17 cellular contexts compared by ENCODE assay signal in genomic region chr12:26100966-26101744, GRCh38. TPM values are rescaled to one million over a fixed set of nuclear protein-coding genes. Genes with fewer than 3 reads are reported as not detected.
A peak's percentile ranks its signal among the peaks of the same experiment; 100 is the strongest.
DNase-seq lines count a peak whose midpoint lies in the region; ATAC-seq, FAIRE-seq and TF ChIP-seq lines count a peak whose summit lies in the region.
"Had no signal": no experiment of that assay in that cellular context is flagged by ENCODE, and none has a peak within 500 bp of the region (broad histone marks: within the 10 kb centered on the region; RNA-seq: fewer than 3 reads in every experiment).

No MANE protein-coding gene starts in this region.

- intact Hi-C loops in Caco-2 (cut with micrococcal nuclease; ENCODE audit: unreplicated experiment) (loop anchor here (1.0 kb wide), 3 partner anchors 13 to 550 kb away; no protein-coding TSS in a partner anchor), K562 (cut with micrococcal nuclease) (no loop called here)
- intact Hi-C loops in activated T-helper 1 cell treated with anti-CD3 and anti-CD28 coated beads, Interleukin-12 subunit alpha, Interleukin-12 subunit beta, Interleukin-2, Interleukin-4 antibody, amounts not matched to agents 30 ng/mL and 10 ng/mL and 1 ng/mL, durations not matched to agents 14 hours and 24 hours and 36 hours (cut with micrococcal nuclease), result no loop called here

- no peak for TF ChIP-seq POLR2A in K562 (conservative IDR thresholded peaks at IDR 0.05)

- DNase-seq in Caco-2 (peak; percentile 81 to 82), NCI-H1105 treated with DMSO at 0.1 percent for 48 hours (lab: John Stamatoyannopoulos, UW) (peak; percentile 97), K562 (ENCODE audit: extremely low read depth in 1 of 4, low spot score in 3 of 4) (no peak), mesenchymal stem cell (no peak), omental fat pad (ENCODE audit: low spot score) (no peak)
- DNase-seq in activated T-cell treated with anti-CD3 and anti-CD28 coated beads, Interleukin-2, amount 50 U/mL, for 1 hour, result no peak
- no peak for DNase-seq in activated T-helper 1 cell treated with anti-CD3 and anti-CD28 coated beads, Interleukin-12 subunit alpha, Interleukin-12 subunit beta, Interleukin-2, Interleukin-4 antibody, amounts not matched to agents 30 ng/mL and 10 ng/mL and 1 ng/mL, durations not matched to agents 14 hours and 24 hours and 36 hours (ENCODE audit: low spot score)
- DNase-seq in stimulated activated naive B cell treated with anti-CD40 and anti-IgM and Interleukin-4, amounts not matched to agents 10 μg/mL and 1 μg/mL and 100 μg/mL, for 72 hours, result no peak
- DNase-seq: activated CD8-positive, alpha-beta T cell treated with anti-CD3 and anti-CD28 coated beads for 36 hours; activated naive CD4-positive, alpha-beta T cell treated with Interleukin-2 at 50 U/mL for 16 hours; NCI-H1930; psoas muscle had no signal

- H3K36me3 Mint-ChIP-seq in Caco-2 (ENCODE audit: insufficient read depth, unreplicated experiment), result no peaks in the 10 kb centered on the region
- H3K36me3 Mint-ChIP-seq in activated T-helper 1 cell treated with anti-CD3 and anti-CD28 coated beads, Interleukin-12 subunit alpha, Interleukin-12 subunit beta, Interleukin-2, Interleukin-4 antibody, amounts not matched to agents 30 ng/mL and 10 ng/mL and 1 ng/mL, durations not matched to agents 14 hours and 24 hours and 36 hours (ENCODE audit: low read depth), result no peaks in the 10 kb centered on the region
- no peaks in the 10 kb centered on the region for H3K36me3 Mint-ChIP-seq in stimulated activated naive B cell treated with anti-CD40 and anti-IgM and Interleukin-4, amounts not matched to agents 10 μg/mL and 1 μg/mL and 100 μg/mL, for 72 hours

- no peak for FAIRE-seq in K562 (lab: Jason Lieb, UNC)
- FAIRE-seq: RCC 7860 had no signal

- POLR2A ChIA-PET in Caco-2 (lab: Charles Lee) (interaction anchor here (2.1 kb wide), 1 partner anchor 14 kb away, joined by 8 read pairs; no protein-coding TSS in a partner anchor), K562 (lab: Yijun Ruan, JAX) (interaction anchor here (1.3 to 1.5 kb wide), 2 partner anchors 10 to 12 kb away, joined by 3 read pairs; no protein-coding TSS in a partner anchor)

- no peak overlapping the region for H3K9ac ChIP-seq in K562 (ENCODE audit: insufficient read depth in 1 of 2, low read depth in 2 of 2, low read length in 2 of 2)
- H3K9ac ChIP-seq in mesenchymal stem cell (ENCODE audit: low read length), result no peak overlapping the region

- in situ Hi-C loops in K562 (cut with MboI), result no loop called here

- TF ChIP-seq CTCF in Caco-2 (IDR thresholded peaks at IDR 0.05; ENCODE audit: insufficient read depth in 1 of 2, low read depth in 1 of 2, low read length in 1 of 2, severe bottlenecking in 1 of 2, unreplicated experiment in 1 of 2) (no peak), K562 (IDR thresholded peaks at IDR 0.05 in 2 of 3, conservative IDR thresholded peaks at IDR 0.05 in 1 of 3; ENCODE audit: insufficient read depth in 2 of 3, low read depth in 1 of 3, low read length in 3 of 3) (no peak), omental fat pad (IDR thresholded peaks at IDR 0.05) (no peak)

- ATAC-seq in K562, result no peak
- ATAC-seq in omental fat pad (ENCODE audit: low FRiP score), result no peak
- ATAC-seq in stimulated activated naive B cell treated with anti-CD40 and anti-IgM and Interleukin-4, amounts not matched to agents 10 μg/mL and 1 μg/mL and 100 μg/mL, for 72 hours (replicated peaks), result no peak
- ATAC-seq: activated CD8-positive, alpha-beta T cell treated with anti-CD3 and anti-CD28 coated beads for 36 hours had no signal

- no peaks in the 10 kb centered on the region for H3K9me1 ChIP-seq in K562 (ENCODE audit: control insufficient read depth, insufficient read depth, low read length)

- no peak overlapping the region for H2BK5ac ChIP-seq in mesenchymal stem cell (ENCODE audit: low read depth, low read length, poor library complexity, severe bottlenecking)

- no peaks in the 10 kb centered on the region for H3K9me3 ChIP-seq in Caco-2
- no peaks in the 10 kb centered on the region for H3K9me3 ChIP-seq in K562 (replicated peaks; ENCODE audit: control insufficient read depth, insufficient read depth, low read depth, low read length)
- H3K9me3 ChIP-seq in mesenchymal stem cell (ENCODE audit: control insufficient read depth, low read length), result no peaks in the 10 kb centered on the region
- H3K9me3 ChIP-seq: esophagus muscularis mucosa, psoas muscle had no signal

- peak overlapping the region; percentile 6 for H4K91ac ChIP-seq in mesenchymal stem cell (ENCODE audit: low read length)

- no peak overlapping the region for H2BK15ac ChIP-seq in mesenchymal stem cell (ENCODE audit: low read depth, poor library complexity, severe bottlenecking)

- no peak overlapping the region for H3K18ac ChIP-seq in mesenchymal stem cell (ENCODE audit: low read depth in 1 of 2, low read length in 2 of 2)

- H3K4me3 ChIP-seq in Caco-2 (ENCODE audit: low read depth, low read length) (peak overlapping the region; percentile 5; the same call in 1 of the 2 replicates), K562 (no peak overlapping the region), mesenchymal stem cell (ENCODE audit: insufficient read depth in 1 of 2, low read depth in 1 of 2, low read length in 2 of 2) (no peak overlapping the region)
- H3K4me3 ChIP-seq: esophagus muscularis mucosa, psoas muscle had no signal

- H3K36me3 ChIP-seq in Caco-2 (ENCODE audit: control insufficient read depth, insufficient read depth, low read length) (no peaks in the 10 kb centered on the region), K562 (ENCODE audit: control insufficient read depth, insufficient read depth, low read length) (no peaks in the 10 kb centered on the region), mesenchymal stem cell (ENCODE audit: control insufficient read depth in 1 of 2, insufficient read depth in 2 of 2, low read depth in 1 of 2, low read length in 2 of 2) (no peaks in the 10 kb centered on the region)
- H3K36me3 ChIP-seq: esophagus muscularis mucosa had no signal

- no peak overlapping the region for H3K23ac ChIP-seq in mesenchymal stem cell (ENCODE audit: low read length in 2 of 2)

- H4K8ac ChIP-seq in mesenchymal stem cell (ENCODE audit: low read length), result no peak overlapping the region

- no peak overlapping the region for H2AFZ ChIP-seq in K562 (ENCODE audit: low read depth, low read length)
- H2AFZ ChIP-seq in mesenchymal stem cell (ENCODE audit: low read depth, low read length), result no peak overlapping the region

- H3K4ac ChIP-seq in mesenchymal stem cell (ENCODE audit: low read depth in 1 of 2, low read length in 2 of 2), result no peak overlapping the region

- no peak overlapping the region for H2BK120ac ChIP-seq in mesenchymal stem cell (ENCODE audit: low read depth, low read length)

- H4K20me1 ChIP-seq in K562 (replicated peaks; ENCODE audit: control insufficient read depth, insufficient read depth, low read length), result no peaks in the 10 kb centered on the region

- no peaks in the 10 kb centered on the region for H3K27me3 Mint-ChIP-seq in Caco-2 (ENCODE audit: insufficient read depth, unreplicated experiment)
- H3K27me3 Mint-ChIP-seq in activated T-helper 1 cell treated with anti-CD3 and anti-CD28 coated beads, Interleukin-12 subunit alpha, Interleukin-12 subunit beta, Interleukin-2, Interleukin-4 antibody, amounts not matched to agents 30 ng/mL and 10 ng/mL and 1 ng/mL, durations not matched to agents 14 hours and 24 hours and 36 hours (ENCODE audit: insufficient read depth), result peaks cover 26% of the 10 kb centered on the region
- H3K27me3 Mint-ChIP-seq in stimulated activated naive B cell treated with anti-CD40 and anti-IgM and Interleukin-4, amounts not matched to agents 10 μg/mL and 1 μg/mL and 100 μg/mL, for 72 hours, result peaks cover 4 to 9% of the 10 kb centered on the region in 2 donors
- H3K27me3 Mint-ChIP-seq: IgD-negative memory B cell had no signal

- H3K4me3 Mint-ChIP-seq in Caco-2 (ENCODE audit: unreplicated experiment), result peak overlapping the region; percentile 54
- H3K4me3 Mint-ChIP-seq in activated T-helper 1 cell treated with anti-CD3 and anti-CD28 coated beads, Interleukin-12 subunit alpha, Interleukin-12 subunit beta, Interleukin-2, Interleukin-4 antibody, amounts not matched to agents 30 ng/mL and 10 ng/mL and 1 ng/mL, durations not matched to agents 14 hours and 24 hours and 36 hours, result no peak overlapping the region
- no peak overlapping the region for H3K4me3 Mint-ChIP-seq in stimulated activated naive B cell treated with anti-CD40 and anti-IgM and Interleukin-4, amounts not matched to agents 10 μg/mL and 1 μg/mL and 100 μg/mL, for 72 hours
- H3K4me3 Mint-ChIP-seq: activated CD8-positive, alpha-beta T cell treated with anti-CD3 and anti-CD28 coated beads for 36 hours; central memory CD8-positive, alpha-beta T cell; IgD-negative memory B cell had no signal

- no peak overlapping the region for H3K4me2 ChIP-seq in K562 (ENCODE audit: insufficient read depth, low read length)
- no peak overlapping the region for H3K4me2 ChIP-seq in mesenchymal stem cell (ENCODE audit: low read length, poor library complexity, severe bottlenecking)

- H3K4me1 ChIP-seq in Caco-2, result peaks cover 35% of the 10 kb centered on the region
- H3K4me1 ChIP-seq in K562 (replicated peaks in 1 of 2; ENCODE audit: control insufficient read depth in 2 of 2, insufficient read depth in 2 of 2, low read length in 2 of 2), result no peaks in the 10 kb centered on the region
- no peaks in the 10 kb centered on the region for H3K4me1 ChIP-seq in mesenchymal stem cell (ENCODE audit: control insufficient read depth, insufficient read depth, low read depth, low read length)

- TF ChIP-seq RAD21 in K562 (CRISPR knock-in tag; conservative IDR thresholded peaks at IDR 0.05 in 1 of 2, IDR thresholded peaks at IDR 0.05 in 1 of 2), result no peak

- H3K27me3 ChIP-seq in Caco-2 (replicated peaks; ENCODE audit: control insufficient read depth, insufficient read depth, low read length) (no peaks in the 10 kb centered on the region), K562 (ENCODE audit: control insufficient read depth in 2 of 2, insufficient read depth in 2 of 2, low read length in 2 of 2) (peaks cover 5 to 12% of the 10 kb centered on the region in 2 experiments; a peak in 3 of 5 replicates), mesenchymal stem cell (ENCODE audit: control insufficient read depth in 1 of 2, insufficient read depth in 1 of 2, low read length in 2 of 2) (no peaks in the 10 kb centered on the region)
- H3K27me3 ChIP-seq: esophagus muscularis mucosa had no signal

- H3K27ac ChIP-seq in K562 (ENCODE audit: extremely low read depth, low read depth, low read length), result no peak overlapping the region
- H3K27ac ChIP-seq in mesenchymal stem cell (ENCODE audit: low read length, poor library complexity, severe bottlenecking), result no peak overlapping the region
- H3K27ac ChIP-seq: psoas muscle had no signal

- H3K9me3 Mint-ChIP-seq in Caco-2 (ENCODE audit: unreplicated experiment), result no peaks in the 10 kb centered on the region
- H3K9me3 Mint-ChIP-seq in activated T-helper 1 cell treated with anti-CD3 and anti-CD28 coated beads, Interleukin-12 subunit alpha, Interleukin-12 subunit beta, Interleukin-2, Interleukin-4 antibody, amounts not matched to agents 30 ng/mL and 10 ng/mL and 1 ng/mL, durations not matched to agents 14 hours and 24 hours and 36 hours, result no peaks in the 10 kb centered on the region
- no peaks in the 10 kb centered on the region for H3K9me3 Mint-ChIP-seq in stimulated activated naive B cell treated with anti-CD40 and anti-IgM and Interleukin-4, amounts not matched to agents 10 μg/mL and 1 μg/mL and 100 μg/mL, for 72 hours
- H3K9me3 Mint-ChIP-seq: activated CD8-positive, alpha-beta T cell treated with anti-CD3 and anti-CD28 coated beads for 36 hours; central memory CD8-positive, alpha-beta T cell; IgD-negative memory B cell had no signal

- TF ChIP-seq EP300 in K562 (IDR thresholded peaks at IDR 0.05; ENCODE audit: low read length), result no peak

- CTCF ChIA-PET in Caco-2 (lab: Charles Lee) (interaction anchor here (0.5 to 1.9 kb wide), 8 partner anchors 10 to 887 kb away, joined by 3 to 7 read pairs (median 4); no protein-coding TSS in a partner anchor), K562 (lab: Yijun Ruan, JAX; ENCODE audit: low intra/inter-chr PET ratio) (no interaction called here)

- no peaks in the 10 kb centered on the region for H3K79me2 ChIP-seq in K562 (ENCODE audit: control insufficient read depth, insufficient read depth, low read length)

- WGBS in K562 (ENCODE audit: insufficient coverage, low coverage, missing lambda C conversion rate), result 5% methylated on average over 10 of the region's 10 CpGs
- 89% methylated on average over 8 of the region's 10 CpGs for WGBS in mesenchymal stem cell

- H3K79me1 ChIP-seq in mesenchymal stem cell (replicated peaks; ENCODE audit: low read length, poor library complexity, severe bottlenecking), result no peaks in the 10 kb centered on the region

- no TSS peak for BruUV-seq in Caco-2 (replicated peaks; lab: Mats Ljungman, UMichigan)
- no TSS peak for BruUV-seq in K562 (replicated peaks; lab: Mats Ljungman, UMichigan)

- peak overlapping the region; percentile 16 for H3K27ac Mint-ChIP-seq in Caco-2 (ENCODE audit: unreplicated experiment)
- no peak overlapping the region for H3K27ac Mint-ChIP-seq in activated T-helper 1 cell treated with anti-CD3 and anti-CD28 coated beads, Interleukin-12 subunit alpha, Interleukin-12 subunit beta, Interleukin-2, Interleukin-4 antibody, amounts not matched to agents 30 ng/mL and 10 ng/mL and 1 ng/mL, durations not matched to agents 14 hours and 24 hours and 36 hours
- H3K27ac Mint-ChIP-seq in stimulated activated naive B cell treated with anti-CD40 and anti-IgM and Interleukin-4, amounts not matched to agents 10 μg/mL and 1 μg/mL and 100 μg/mL, for 72 hours, result no peak overlapping the region
- H3K27ac Mint-ChIP-seq: activated CD8-positive, alpha-beta T cell treated with anti-CD3 and anti-CD28 coated beads for 36 hours; IgD-negative memory B cell had no signal

- no peak overlapping the region for H2BK12ac ChIP-seq in mesenchymal stem cell (ENCODE audit: low read length in 2 of 2)

- H3K4me1 Mint-ChIP-seq in Caco-2 (ENCODE audit: low read depth, unreplicated experiment), result peaks cover 29% of the 10 kb centered on the region
- no peaks in the 10 kb centered on the region for H3K4me1 Mint-ChIP-seq in activated T-helper 1 cell treated with anti-CD3 and anti-CD28 coated beads, Interleukin-12 subunit alpha, Interleukin-12 subunit beta, Interleukin-2, Interleukin-4 antibody, amounts not matched to agents 30 ng/mL and 10 ng/mL and 1 ng/mL, durations not matched to agents 14 hours and 24 hours and 36 hours (ENCODE audit: low read depth)
- H3K4me1 Mint-ChIP-seq in stimulated activated naive B cell treated with anti-CD40 and anti-IgM and Interleukin-4, amounts not matched to agents 10 μg/mL and 1 μg/mL and 100 μg/mL, for 72 hours, result no peaks in the 10 kb centered on the region
- H3K4me1 Mint-ChIP-seq: central memory CD8-positive, alpha-beta T cell had no signal

- H3K14ac ChIP-seq in mesenchymal stem cell (ENCODE audit: low read length in 2 of 2), result no peak overlapping the region

- no peak overlapping the region for H2AK5ac ChIP-seq in mesenchymal stem cell (ENCODE audit: low read length, severe bottlenecking)

RNA-seq across cellular contexts. Expression of gene BHLHE41, which starts 23.7 kb away (rescaled TPM):
- 3.2 and 4.4 TPM in 2 replicates for total RNA-seq in Caco-2 (2022)
- not detected in 2 replicates for total RNA-seq in K562 (2011; cell fraction: chromatin; rRNA removed; ENCODE audit: low replicate concordance)
- total RNA-seq in K562 (2011; cell fraction: nucleolus; rRNA removed), result not detected in 2 replicates
- not detected in 2 replicates for total RNA-seq in K562 (2011; cell fraction: nucleoplasm; rRNA removed)
- total RNA-seq in K562 (2014; rRNA removed), result not detected in 2 replicates
- not detected in 2 replicates for total RNA-seq in K562 (2014; rRNA removed; fragmentation: Illumina TruSeq; extraction: Trizol)
- total RNA-seq in K562 (2015; rRNA removed; fragmentation: Illumina TruSeq; extraction: Trizol), result not detected in 2 replicates
- total RNA-seq in K562 (2021), result 0.45 TPM in 1 of 2 replicates, not detected in the other
- polyA plus RNA-seq in K562 (2011; rRNA removed), result not detected in 2 replicates
- polyA plus RNA-seq in K562 (2011; cell fraction: cytosol; rRNA removed), result not detected in 2 replicates
- not detected in 2 replicates for polyA plus RNA-seq in K562 (2011; cell fraction: nucleus; rRNA removed)
- polyA plus RNA-seq in K562 (2012), result 0.03 TPM in 1 of 2 replicates, not detected in the other
- not detected in 2 replicates for polyA plus RNA-seq in K562 (2014; fragmentation: Illumina TruSeq; extraction: Trizol)
- not detected for polyA plus RNA-seq in K562 (2014; fragmentation: Nextera tagmentation; extraction: Ambion mirVana)
- polyA plus RNA-seq in K562 (2014; rRNA removed), result not detected in 2 replicates
- not detected in 2 replicates for polyA minus RNA-seq in K562 (2011; rRNA and poly(A)+ RNA removed)
- not detected in 2 replicates for polyA minus RNA-seq in K562 (2011; cell fraction: cytosol; rRNA and poly(A)+ RNA removed)
- polyA minus RNA-seq in K562 (2011; cell fraction: nucleus; rRNA and poly(A)+ RNA removed), result not detected in 2 replicates
- 10.1 TPM for polyA plus RNA-seq in mesenchymal stem cell (2013, experiment 1 of 2)
- 9.7 TPM for polyA plus RNA-seq in mesenchymal stem cell (2013, experiment 2 of 2)
- total RNA-seq in omental fat pad, result 1 to 10 TPM; 4.6 to 7.5 (median 5.2) TPM
- not detected in 2 replicates for total RNA-seq in activated T-helper 1 cell treated with anti-CD3 and anti-CD28 coated beads, Interleukin-12 subunit alpha, Interleukin-12 subunit beta, Interleukin-2, Interleukin-4 antibody, amounts not matched to agents 30 ng/mL and 10 ng/mL and 1 ng/mL, durations not matched to agents 14 hours and 24 hours and 36 hours
- total RNA-seq: activated CD8-positive, alpha-beta T cell treated with anti-CD3 and anti-CD28 coated beads for 36 hours; T-helper 2 cell treated with Interferon-gamma antibody and Interleukin-4, amounts not matched to agents 100 ng/mL and 5 ng/mL, for 36 hours had no signal

Comparison
In these comparisons a context has a peak if more than half of its experiments do, and no peak if none do; other contexts are left out.
1. DNase-seq: peak in Caco-2 (2 of 2) and NCI-H1105 treated with DMSO at 0.1 percent for 48 hours (single experiment); none in K562 (0 of 4), mesenchymal stem cell (single experiment), omental fat pad (single experiment), activated T-cell treated with anti-CD3 and anti-CD28 coated beads, Interleukin-2, amount 50 U/mL, for 1 hour (single experiment), activated T-helper 1 cell treated with anti-CD3 and anti-CD28 coated beads, Interleukin-12 subunit alpha, Interleukin-12 subunit beta, Interleukin-2, Interleukin-4 antibody, amounts not matched to agents 30 ng/mL and 10 ng/mL and 1 ng/mL, durations not matched to agents 14 hours and 24 hours and 36 hours (single experiment) and stimulated activated naive B cell treated with anti-CD40 and anti-IgM and Interleukin-4, amounts not matched to agents 10 μg/mL and 1 μg/mL and 100 μg/mL, for 72 hours (single experiment).